Comparison of ENCODE assay signal across 1 cellular context in genomic region chr13:114339779-114340534, GRCh38.
TF ChIP-seq lines count a peak whose summit lies in the region.

No MANE protein-coding gene starts in this region.

TF ChIP-seq in H1, 55 proteins besides CTCF, POLR2A, EP300 and RAD21 (continued from another document):
- TF ChIP-seq SRF (IDR thresholded peaks at IDR 0.05; ENCODE audit: low read depth, low read length), result no peak
- no peak for TF ChIP-seq KDM4A (IDR thresholded peaks at IDR 0.05; ENCODE audit: low read depth, low read length, severe bottlenecking)
- no peak for TF ChIP-seq JUN (IDR thresholded peaks at IDR 0.05; ENCODE audit: low read depth, low read length)
- no peak for TF ChIP-seq SUZ12 (IDR thresholded peaks at IDR 0.05; ENCODE audit: low read length)
- TF ChIP-seq BCL11A (IDR thresholded peaks at IDR 0.05; ENCODE audit: low read depth in 2 of 2, low read length in 2 of 2), result no peak
- TF ChIP-seq RNF2 (IDR thresholded peaks at IDR 0.05; ENCODE audit: borderline replicate concordance, low read depth, low read length, missing control alignments, poor library complexity, severe bottlenecking), result no peak
- TF ChIP-seq CREB1 (IDR thresholded peaks at IDR 0.05), result no peak
- no peak for TF ChIP-seq NRF1 (IDR thresholded peaks at IDR 0.05; ENCODE audit: low read depth, low read length)
